Comparison of ENCODE assay signal across 8 cellular contexts in genomic region chr10:50992972-50993766, GRCh38.
DNase-seq lines count a peak whose midpoint lies in the region; ATAC-seq, FAIRE-seq and TF ChIP-seq lines count a peak whose summit lies in the region.

No MANE protein-coding gene starts in this region.

- peaks cover 21% of the 10 kb centered on the region for H3K4me1 ChIP-seq in HUES48 (ENCODE audit: control insufficient read depth, insufficient read depth, low read length)
- peaks cover 3 to 21% of the 10 kb centered on the region in 2 donors for H3K4me1 ChIP-seq in duodenal mucosa (ENCODE audit: control insufficient read depth in 1 of 2, insufficient read depth in 2 of 2, low read length in 2 of 2)
- H3K4me1 ChIP-seq in lower lobe of right lung, result peaks cover 15% of the 10 kb centered on the region
- no peaks in the 10 kb centered on the region for H3K4me1 ChIP-seq in testis

- H3K4me3 ChIP-seq in HUES48 (ENCODE audit: low read depth, low read length) (peak overlapping the region; percentile 69; the same call in 1 of the 2 replicates), duodenal mucosa (ENCODE audit: low read depth in 1 of 2, low read length in 2 of 2) (peak overlapping the region; percentile 71 to 81), lower lobe of right lung (peak overlapping the region; percentile 66), testis (peak overlapping the region in 1 of 2 donors; percentile 71)

- H3K36me3 ChIP-seq in HUES48 (ENCODE audit: control insufficient read depth, insufficient read depth, low read length) (no peaks in the 10 kb centered on the region), duodenal mucosa (ENCODE audit: control insufficient read depth in 1 of 2, insufficient read depth in 2 of 2, low read length in 2 of 2) (no peaks in the 10 kb centered on the region), lower lobe of right lung (no peaks in the 10 kb centered on the region), testis (ENCODE audit: low read depth, missing control alignments) (no peaks in the 10 kb centered on the region)

- TF ChIP-seq POLR2A in testis (IDR thresholded peaks at IDR 0.05), result no peak
- no peak for TF ChIP-seq POLR2A in GM12891 (IDR thresholded peaks at IDR 0.05; ENCODE audit: low read depth, low read length)

- intact Hi-C loops in lower lobe of right lung (cut with DNase I), result no loop called here
- intact Hi-C loops in testis (cut with DNase I; ENCODE audit: low total_unique reads), result no loop called here

- TF ChIP-seq CTCF in lower lobe of right lung (IDR thresholded peaks at IDR 0.05) (no peak), testis (IDR thresholded peaks at IDR 0.05) (no peak)

- FAIRE-seq in GM12891 (lab: Jason Lieb, UNC), result no peak

- whole genome bisulfite sequencing in testis, 2 donors, result 15 to 34% methylated on average over 7 to 16 of the region's 16 CpGs

- H3K9ac ChIP-seq in HUES48 (ENCODE audit: low read depth, low read length) (no peak overlapping the region), duodenal mucosa (ENCODE audit: low read depth in 1 of 2, low read length in 2 of 2) (no peak overlapping the region)

- ATAC-seq in lower lobe of right lung (peak; percentile 73 to 77), GM18867 (IDR thresholded peaks at IDR 0.05; ENCODE audit: unreplicated experiment) (no peak), GM21529 (IDR thresholded peaks at IDR 0.05; ENCODE audit: unreplicated experiment) (no peak), HG03175 (IDR thresholded peaks at IDR 0.05; ENCODE audit: unreplicated experiment) (no peak)

- H3K27me3 ChIP-seq in HUES48 (ENCODE audit: control insufficient read depth, insufficient read depth, low read length) (peaks cover 58% of the 10 kb centered on the region), duodenal mucosa (ENCODE audit: control insufficient read depth in 1 of 2, insufficient read depth in 2 of 2, low read length in 2 of 2) (peaks cover 0 to 12% of the 10 kb centered on the region in 2 donors), lower lobe of right lung (ENCODE audit: low read depth) (no peaks in the 10 kb centered on the region), testis (no peaks in the 10 kb centered on the region)

- no peaks in the 10 kb centered on the region for H3K9me3 ChIP-seq in HUES48 (ENCODE audit: control insufficient read depth, insufficient read depth, low read length)
- H3K9me3 ChIP-seq in duodenal mucosa (ENCODE audit: control insufficient read depth in 1 of 2, low read length in 2 of 2), result no peaks in the 10 kb centered on the region
- H3K9me3 ChIP-seq in lower lobe of right lung, result no peaks in the 10 kb centered on the region
- H3K9me3 ChIP-seq in testis, result no peaks in the 10 kb centered on the region

- DNase-seq in lower lobe of right lung (peak; percentile 61), testis (peak; percentile 21), GM12891 (ENCODE audit: insufficient read length, low spot score) (no peak)

- H3K27ac ChIP-seq in HUES48 (ENCODE audit: low read depth, low read length), result no peak overlapping the region
- no peak overlapping the region for H3K27ac ChIP-seq in duodenal mucosa (ENCODE audit: low read depth, low read length)
- peak overlapping the region; percentile 86 for H3K27ac ChIP-seq in lower lobe of right lung
- peak overlapping the region; percentile 60 to 87 for H3K27ac ChIP-seq in testis

TF ChIP-seq in GM12891, 5 proteins besides CTCF, POLR2A, EP300 and RAD21:
- TF ChIP-seq POLR2AphosphoS5 (IDR thresholded peaks at IDR 0.05; ENCODE audit: low read depth, low read length), result no peak
- no peak for TF ChIP-seq TAF1 (IDR thresholded peaks at IDR 0.05; ENCODE audit: low read depth, low read length)
- TF ChIP-seq PAX5 (IDR thresholded peaks at IDR 0.05; ENCODE audit: insufficient read depth, low read length, severe bottlenecking), result no peak
- TF ChIP-seq POU2F2 (IDR thresholded peaks at IDR 0.05; ENCODE audit: low read depth, low read length), result no peak
- no peak for TF ChIP-seq SPI1 (IDR thresholded peaks at IDR 0.05; ENCODE audit: low read depth, low read length)

Comparison
In these comparisons a context has a peak if more than half of its experiments do, and no peak if none do; other contexts are left out.
1. H3K27ac ChIP-seq: peak in lower lobe of right lung (single experiment) and testis (2 of 2); none in HUES48 (single experiment) and duodenal mucosa (single experiment).
2. ATAC-seq: peak in lower lobe of right lung (2 of 2); none in GM18867 (single experiment), GM21529 (single experiment) and HG03175 (single experiment).